ENCODE assay signal across 13 cellular contexts in the genomic region with DNA sequence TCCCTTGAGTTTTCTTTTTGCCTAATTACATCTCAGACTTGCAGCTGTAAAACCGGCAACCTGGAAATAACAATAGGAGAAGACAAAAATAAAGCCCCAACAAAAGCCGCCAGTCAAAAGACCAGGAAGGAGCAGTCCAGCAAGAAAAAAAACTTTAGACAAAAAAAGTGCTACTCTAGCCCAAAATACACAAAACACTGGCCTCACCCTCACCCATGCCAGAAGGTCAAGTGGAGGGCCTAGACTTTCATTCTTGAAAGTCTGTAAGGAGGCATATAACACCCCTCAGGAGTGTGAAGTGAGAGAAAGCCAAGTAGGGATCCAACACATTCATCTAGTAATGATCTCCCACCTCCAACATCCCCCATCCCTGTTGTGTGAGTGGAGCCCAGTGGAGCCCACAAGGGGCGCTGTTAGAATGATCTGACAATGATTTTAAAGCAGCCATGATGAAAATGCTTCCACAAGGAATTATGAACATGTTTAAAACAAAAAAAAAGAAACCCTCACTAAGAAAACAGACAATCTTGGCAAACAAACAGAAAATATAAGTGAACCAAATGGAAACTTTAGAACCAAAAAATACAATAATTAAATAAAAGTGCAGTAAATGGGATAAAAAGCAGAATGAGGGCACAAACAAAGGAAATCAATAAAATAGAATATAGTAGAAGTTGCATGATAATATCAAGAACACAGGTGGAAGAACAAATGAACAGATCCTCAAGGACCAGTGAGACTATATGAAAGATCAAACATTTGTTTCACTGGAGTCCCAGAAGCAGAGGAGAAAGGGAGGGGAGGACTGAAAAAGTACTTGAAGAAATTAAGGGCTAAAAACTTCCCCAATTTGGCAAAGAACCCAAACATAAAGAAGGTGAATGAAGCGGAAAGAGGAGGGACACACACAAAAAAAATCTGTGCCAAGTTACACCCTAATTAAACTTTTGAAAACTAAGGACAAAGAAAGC. TPM values are rescaled to one million over a fixed set of nuclear protein-coding genes. Genes with fewer than 3 reads are reported as not detected.
DNase-seq lines count a peak whose midpoint lies in the region; ATAC-seq, FAIRE-seq and TF ChIP-seq lines count a peak whose summit lies in the region.
"Had no signal": no experiment of that assay in that cellular context is flagged by ENCODE, and none has a peak within 500 bp of the region (broad histone marks: within the 10 kb centered on the region; RNA-seq: fewer than 3 reads in every experiment).

No MANE protein-coding gene starts in this region.

- H3K79me2 ChIP-seq in DND-41 (ENCODE audit: insufficient read depth, low read length), result peaks cover 71% of the 10 kb centered on the region

- H4K20me1 ChIP-seq in DND-41 (ENCODE audit: insufficient read depth, low read length), result peaks cover 11% of the 10 kb centered on the region; the same call in 1 of the 2 replicates

- no peak for TF ChIP-seq POLR2A in gastroesophageal sphincter (IDR thresholded peaks at IDR 0.05)
- no peak for TF ChIP-seq POLR2A in adrenal gland (IDR thresholded peaks at IDR 0.05)

- no TSS peak for BruUV-seq in A673 (replicated peaks; lab: Mats Ljungman, UMichigan)

- H2BK12ac ChIP-seq in neuronal stem cell (ENCODE audit: low read length), result no peak overlapping the region

- H3K9ac ChIP-seq in DND-41 (ENCODE audit: low read depth, low read length), result no peak overlapping the region
- H3K9ac ChIP-seq in neuronal stem cell (ENCODE audit: low read depth, low read length, poor library complexity), result no peak overlapping the region

- no peak for DNase-seq in A673 (ENCODE audit: low spot score)
- DNase-seq in DND-41, result no peak
- DNase-seq in RWPE2 (ENCODE audit: low spot score), result no peak
- DNase-seq in neuronal stem cell (ENCODE audit: low spot score), result no peak
- DNase-seq in adrenal gland, result no peak
- DNase-seq: activated CD4-positive, alpha-beta T cell treated with anti-CD3 and anti-CD28 coated beads for 1 hour; activated gamma-delta T cell treated with Interleukin-2 at 50 U/mL for 16 hours; left colon; NCI-H226 had no signal

- CTCF ChIA-PET in A673 (lab: Charles Lee), result no interaction called here

- H2AK5ac ChIP-seq in neuronal stem cell (ENCODE audit: low read depth, low read length), result no peak overlapping the region

- H3K14ac ChIP-seq in neuronal stem cell (ENCODE audit: low read length), result no peak overlapping the region

- 77 to 100% methylated on average over 2 to 4 of the region's 4 CpGs for WGBS in gastroesophageal sphincter (ENCODE audit: low coverage in 1 of 2), 2 donors
- WGBS in neuronal stem cell (ENCODE audit: extremely low coverage in 2 of 2, insufficient read length in 2 of 2, insufficient replicate concordance in 1 of 2), 2 donors, result no CpG with 5 or more reads among the region's 4 CpGs
- 79 to 93% (median 92%) methylated on average over 4 of the region's 4 CpGs for WGBS in adrenal gland, 4 donors

- H2BK120ac ChIP-seq in neuronal stem cell (ENCODE audit: low read depth, low read length), result no peak overlapping the region

- peak; percentile 64 for FAIRE-seq in islet of Langerhans (lab: Jason Lieb, UNC)
- FAIRE-seq: D721Med had no signal

- no peak overlapping the region for H4K8ac ChIP-seq in neuronal stem cell (ENCODE audit: low read depth, low read length)

- no peak overlapping the region for H3K4ac ChIP-seq in neuronal stem cell (ENCODE audit: low read length)

- no peak for TF ChIP-seq EP300 in gastroesophageal sphincter (IDR thresholded peaks at IDR 0.05)

- H2BK5ac ChIP-seq in neuronal stem cell (ENCODE audit: low read length), result no peak overlapping the region

- H3K27me3 ChIP-seq in A673 (replicated peaks; ENCODE audit: insufficient read depth, low read depth, low read length, poor library complexity), result no peaks in the 10 kb centered on the region
- no peaks in the 10 kb centered on the region for H3K27me3 ChIP-seq in DND-41 (ENCODE audit: insufficient read depth, low read length, poor library complexity)
- H3K27me3 ChIP-seq in RWPE2 (ENCODE audit: insufficient read depth, poor library complexity, severe bottlenecking), result no peaks in the 10 kb centered on the region
- no peaks in the 10 kb centered on the region for H3K27me3 ChIP-seq in gastroesophageal sphincter
- H3K27me3 ChIP-seq in neuronal stem cell (ENCODE audit: control insufficient read depth in 3 of 3, insufficient read depth in 3 of 3, low read depth in 1 of 3, low read length in 3 of 3), result no peaks in the 10 kb centered on the region
- H3K27me3 ChIP-seq in adrenal gland, result no peaks in the 10 kb centered on the region

- H3K79me1 ChIP-seq in neuronal stem cell (ENCODE audit: low read depth, low read length), result no peaks in the 10 kb centered on the region

- H3K4me3 ChIP-seq in A673 (ENCODE audit: low read depth, low read length, poor library complexity, severe bottlenecking), result no peak overlapping the region
- H3K4me3 ChIP-seq in DND-41 (ENCODE audit: low read depth in 1 of 2, low read length in 2 of 2), result no peak overlapping the region
- H3K4me3 ChIP-seq in RWPE2 (ENCODE audit: severe bottlenecking), result no peak overlapping the region
- H3K4me3 ChIP-seq in gastroesophageal sphincter, result no peak overlapping the region
- H3K4me3 ChIP-seq in neuronal stem cell (ENCODE audit: low read length in 2 of 2), result no peak overlapping the region
- H3K4me3 ChIP-seq in adrenal gland, result no peak overlapping the region

- no peak overlapping the region for H4K91ac ChIP-seq in neuronal stem cell (ENCODE audit: low read depth, low read length, poor library complexity)

- no peak overlapping the region for H3K18ac ChIP-seq in neuronal stem cell (ENCODE audit: low read length)

- ATAC-seq in DND-41 (ENCODE audit: insufficient read depth, low read depth) (no peak), RWPE2 (ENCODE audit: low read depth) (no peak), gastroesophageal sphincter (no peak), HG02870 (IDR thresholded peaks at IDR 0.05; ENCODE audit: unreplicated experiment) (no peak)
- ATAC-seq: left colon had no signal

- H2BK15ac ChIP-seq in neuronal stem cell (ENCODE audit: low read length), result no peak overlapping the region

- H2AFZ ChIP-seq in DND-41 (ENCODE audit: low read depth, low read length) (no peak overlapping the region), neuronal stem cell (ENCODE audit: low read length) (no peak overlapping the region)

- H3K9me3 ChIP-seq in A673 (ENCODE audit: low read depth, low read length, poor library complexity, severe bottlenecking) (no peaks in the 10 kb centered on the region), DND-41 (ENCODE audit: insufficient read depth, low read length, severe bottlenecking) (no peaks in the 10 kb centered on the region), RWPE2 (ENCODE audit: severe bottlenecking) (no peaks in the 10 kb centered on the region), gastroesophageal sphincter (no peaks in the 10 kb centered on the region), neuronal stem cell (replicated peaks in 1 of 2; ENCODE audit: control insufficient read depth in 2 of 2, insufficient read depth in 1 of 2, low read depth in 1 of 2, low read length in 2 of 2) (peaks cover 0 to 6% of the 10 kb centered on the region in 2 donors), adrenal gland (replicated peaks in 1 of 3) (no peaks in the 10 kb centered on the region)

- peaks cover 4% of the 10 kb centered on the region for H3K4me1 ChIP-seq in A673 (ENCODE audit: insufficient read depth, low read length, poor library complexity, severe bottlenecking)
- H3K4me1 ChIP-seq in DND-41 (ENCODE audit: insufficient read depth, low read length), result peaks cover 30% of the 10 kb centered on the region
- peaks cover 30% of the 10 kb centered on the region for H3K4me1 ChIP-seq in RWPE2 (ENCODE audit: insufficient read depth, poor library complexity, severe bottlenecking)
- H3K4me1 ChIP-seq in gastroesophageal sphincter, result peaks cover 12 to 40% (median 18%) of the 10 kb centered on the region in 3 donors
- H3K4me1 ChIP-seq in neuronal stem cell (ENCODE audit: control insufficient read depth in 2 of 2, insufficient read depth in 1 of 2, low read depth in 1 of 2, low read length in 2 of 2), result peaks cover 2 to 3% of the 10 kb centered on the region in 2 donors
- H3K4me1 ChIP-seq in adrenal gland (replicated peaks in 1 of 2), result peaks cover 11 to 30% of the 10 kb centered on the region in 2 donors

- TF ChIP-seq CTCF in A673 (conservative IDR thresholded peaks at IDR 0.05; ENCODE audit: low read depth, low read length) (0 out of 2 replicates have a peak, but pooled peaks have one; percentile 20), DND-41 (IDR thresholded peaks at IDR 0.05; ENCODE audit: borderline replicate concordance, extremely low read depth, low read length, poor library complexity, severe bottlenecking) (peak; percentile 36), RWPE2 (IDR thresholded peaks at IDR 0.05; ENCODE audit: poor library complexity, severe bottlenecking) (no peak), gastroesophageal sphincter (IDR thresholded peaks at IDR 0.05) (no peak), adrenal gland (IDR thresholded peaks at IDR 0.05) (no peak)

- no peak overlapping the region for H3K27ac ChIP-seq in A673 (ENCODE audit: low read depth, low read length, poor library complexity, severe bottlenecking)
- H3K27ac ChIP-seq in DND-41 (ENCODE audit: low read length), result no peak overlapping the region
- peak overlapping the region; percentile 54 for H3K27ac ChIP-seq in RWPE2 (ENCODE audit: poor library complexity, severe bottlenecking)
- H3K27ac ChIP-seq in gastroesophageal sphincter, result no peak overlapping the region
- no peak overlapping the region for H3K27ac ChIP-seq in neuronal stem cell (replicated peaks; ENCODE audit: low read length)
- H3K27ac ChIP-seq in adrenal gland, result no peak overlapping the region

- intact Hi-C loops in A673 (cut with micrococcal nuclease; ENCODE audit: unreplicated experiment), result no loop called here
- intact Hi-C loops in adrenal gland (cut with DNase I), result no loop called here

- H3K23ac ChIP-seq in neuronal stem cell (ENCODE audit: low read depth, low read length, poor library complexity), result no peak overlapping the region

- H3K36me3 ChIP-seq in A673 (ENCODE audit: insufficient read depth, low read length, poor library complexity, severe bottlenecking) (no peaks in the 10 kb centered on the region), DND-41 (ENCODE audit: insufficient read depth, low read length) (no peaks in the 10 kb centered on the region), RWPE2 (ENCODE audit: low read depth) (no peaks in the 10 kb centered on the region), gastroesophageal sphincter (no peaks in the 10 kb centered on the region), neuronal stem cell (replicated peaks in 1 of 2; ENCODE audit: control insufficient read depth in 2 of 2, insufficient read depth in 2 of 2, low read length in 2 of 2) (no peaks in the 10 kb centered on the region), adrenal gland (replicated peaks in 1 of 2) (no peaks in the 10 kb centered on the region)

- H3K4me2 ChIP-seq in DND-41 (ENCODE audit: insufficient read depth, low read length) (no peak overlapping the region), neuronal stem cell (ENCODE audit: insufficient read depth, low read length, poor library complexity, severe bottlenecking) (no peak overlapping the region)

- POLR2A ChIA-PET in A673 (lab: Charles Lee; ENCODE audit: low non-redundant PET), result interaction anchor here (0.6 kb wide), 1 partner anchor 449 kb away, joined by 15 read pairs; no protein-coding TSS in a partner anchor

RNA-seq across cellular contexts. Expression of a gene that starts 23.9 kb away (rescaled TPM):
- total RNA-seq in A673 (2021) (26.9 and 38.0 TPM in 2 replicates), gastroesophageal sphincter (100 to 1,000 TPM in 1 of 4 donors, 10 to 100 TPM in 3; 47.9 to 103 (median 68.5) TPM), adrenal gland (10 to 100 TPM in 7 of 8 donors, 1 to 10 TPM in 1; 7.6 to 28.2 (median 17.4) TPM)
- polyA plus RNA-seq in neuronal stem cell (2013, experiment 1 of 2), result 40.0 TPM
- 43.8 TPM for polyA plus RNA-seq in neuronal stem cell (2013, experiment 2 of 2)
- 10 to 100 TPM in 1 of 3 donors, 1 to 10 TPM in 2; 4.7 to 16.0 (median 5.6) TPM for polyA plus RNA-seq in adrenal gland

Comparison
In these comparisons a context has a peak if more than half of its experiments do, and no peak if none do; other contexts are left out.
1. CTCF ChIP-seq: peak in A673 (single experiment) and DND-41 (single experiment); none in RWPE2 (single experiment), gastroesophageal sphincter (0 of 4) and adrenal gland (0 of 6).